In the genomic region with DNA sequence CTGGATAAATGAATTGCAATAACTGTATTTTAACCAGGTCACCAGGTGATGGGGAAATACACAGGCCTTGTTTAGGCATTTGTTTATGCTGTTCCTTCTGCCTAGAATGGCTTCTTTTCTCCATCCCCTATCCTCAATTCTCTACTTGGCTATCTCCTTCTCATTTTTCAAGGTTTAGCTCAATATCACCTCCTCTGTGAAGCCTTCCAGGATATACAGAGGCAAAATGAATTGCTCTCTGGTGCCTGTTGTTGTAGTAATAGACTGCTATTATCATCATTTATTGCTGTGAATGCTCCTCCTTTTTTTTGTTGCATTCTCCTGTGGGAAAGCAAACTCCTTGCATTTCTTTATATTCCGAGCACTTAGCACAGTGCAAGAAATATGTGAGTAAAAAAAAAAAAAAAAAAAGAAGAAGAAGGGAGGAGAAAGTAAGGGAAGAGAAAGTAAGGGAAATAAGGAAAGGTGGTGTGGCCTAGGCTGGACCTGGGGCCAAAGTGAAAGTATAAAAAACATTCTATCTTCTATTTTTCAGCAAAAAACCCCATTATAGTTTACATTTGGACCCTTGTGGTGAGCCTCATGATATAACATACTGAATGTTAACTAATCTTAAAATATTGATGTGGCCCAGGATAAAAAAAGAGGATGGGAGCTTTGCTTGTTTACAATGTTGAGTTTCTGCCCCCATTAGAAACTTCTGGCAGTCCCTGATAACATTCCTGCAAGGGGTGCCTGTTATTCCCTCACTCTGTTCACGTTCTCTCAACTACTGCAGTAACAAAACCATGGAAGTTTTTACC, we compare ENCODE assay signal across 22 cellular contexts. TPM values are rescaled to one million over a fixed set of nuclear protein-coding genes. Genes with fewer than 3 reads are reported as not detected.
A peak's percentile ranks its signal among the peaks of the same experiment; 100 is the strongest.
DNase-seq lines count a peak whose midpoint lies in the region; ATAC-seq and TF ChIP-seq lines count a peak whose summit lies in the region.
"Had no signal": no experiment of that assay in that cellular context is flagged by ENCODE, and none has a peak within 500 bp of the region (broad histone marks: within the 10 kb centered on the region; RNA-seq: fewer than 3 reads in every experiment).

No MANE protein-coding gene starts in this region.

- peaks cover 85% of the 10 kb centered on the region for H3K27me3 ChIP-seq in BLaER1
- peaks cover 0 to 4% of the 10 kb centered on the region in 2 donors for H3K27me3 ChIP-seq in uterus
- no peaks in the 10 kb centered on the region for H3K27me3 ChIP-seq in endodermal cell (ENCODE audit: control insufficient read depth, insufficient read depth, low read length, poor library complexity, severe bottlenecking)

- H3K36me3 Mint-ChIP-seq in CD14-positive monocyte (no peaks in the 10 kb centered on the region), endodermal cell (ENCODE audit: low read depth) (no peaks in the 10 kb centered on the region)
- H3K36me3 Mint-ChIP-seq in activated CD4-positive, alpha-beta memory T cell treated with anti-CD3 and anti-CD28 coated beads for 36 hours: no peaks in the 10 kb centered on the region
- peaks cover 4% of the 10 kb centered on the region for H3K36me3 Mint-ChIP-seq in effector memory CD8-positive, alpha-beta T cell (ENCODE audit: insufficient read depth)

- H3K4me3 Mint-ChIP-seq in CD14-positive monocyte (peak overlapping the region in 1 of 2 donors; percentile 16), endodermal cell (no peak overlapping the region)
- no peak overlapping the region for H3K4me3 Mint-ChIP-seq in activated CD4-positive, alpha-beta memory T cell treated with anti-CD3 and anti-CD28 coated beads for 36 hours
- H3K4me3 Mint-ChIP-seq in effector memory CD8-positive, alpha-beta T cell: no peak overlapping the region

- CTCF ChIA-PET in activated CD4-positive, alpha-beta memory T cell treated with anti-CD3 and anti-CD28 coated beads for 36 hours (lab: Charles Lee): no interaction called here

- H3K9me3 ChIP-seq in BLaER1 (no peaks in the 10 kb centered on the region), uterus (no peaks in the 10 kb centered on the region), endodermal cell (ENCODE audit: control insufficient read depth, low read length) (no peaks in the 10 kb centered on the region)
- H3K9me3 ChIP-seq: heart right ventricle, tibial nerve had no signal

- intact Hi-C loops in CD14-positive monocyte (cut with micrococcal nuclease): no loop called here
- intact Hi-C loops in activated CD4-positive, alpha-beta memory T cell treated with anti-CD3 and anti-CD28 coated beads for 36 hours (cut with micrococcal nuclease): no loop called here
- intact Hi-C loops in uterus (cut with DNase I; ENCODE audit: low total_unique reads): no loop called here

- no peaks in the 10 kb centered on the region; the same call in 1 of the 2 replicates for H4K20me1 ChIP-seq in BLaER1

- ATAC-seq in effector memory CD8-positive, alpha-beta T cell (replicated peaks): no peak
- ATAC-seq in HG02870 (IDR thresholded peaks at IDR 0.05; ENCODE audit: unreplicated experiment) (no peak), GM21390 (IDR thresholded peaks at IDR 0.05; ENCODE audit: unreplicated experiment) (no peak)
- ATAC-seq: heart right ventricle, left lobe of liver, PC-3 had no signal

- POLR2A ChIA-PET in activated CD4-positive, alpha-beta memory T cell treated with anti-CD3 and anti-CD28 coated beads for 36 hours (lab: Charles Lee): no interaction called here

- peak overlapping the region; percentile 44 for H3K4me2 ChIP-seq in BLaER1
- H3K4me2 ChIP-seq: smooth muscle cell had no signal

- DNase-seq in CD14-positive monocyte (ENCODE audit: low spot score) (no peak), uterus (no peak), endodermal cell (no peak)
- DNase-seq in activated CD4-positive, alpha-beta memory T cell treated with anti-CD3 and anti-CD28 coated beads for 36 hours: no peak
- no peak for DNase-seq in effector memory CD8-positive, alpha-beta T cell
- DNase-seq: activated CD4-positive, alpha-beta T cell treated with anti-CD3 and anti-CD28 coated beads, Interleukin-2, amount 50 U/mL, for 4 hours; amniotic stem cell; cortex of kidney; heart right ventricle; mesendoderm; NCI-H1105; NCI-H2081; PC-3; retina; Right ventricle myocardium superior; stimulated activated naive CD4-positive, alpha-beta T cell treated with Interleukin-2 at 50 U/mL for 16 hours had no signal

- H3K27ac ChIP-seq in BLaER1 (peak overlapping the region; percentile 62), uterus (no peak overlapping the region), endodermal cell (ENCODE audit: low read depth, low read length) (no peak overlapping the region)
- H3K27ac ChIP-seq: tibial nerve had no signal

- H3K36me3 ChIP-seq in BLaER1 (no peaks in the 10 kb centered on the region), uterus (no peaks in the 10 kb centered on the region), endodermal cell (ENCODE audit: control insufficient read depth, insufficient read depth, low read length) (no peaks in the 10 kb centered on the region)
- H3K36me3 ChIP-seq: heart right ventricle, tibial nerve had no signal

- H3K4me1 ChIP-seq in BLaER1 (peaks cover 21% of the 10 kb centered on the region), uterus (no peaks in the 10 kb centered on the region), endodermal cell (ENCODE audit: control insufficient read depth, insufficient read depth, low read length) (no peaks in the 10 kb centered on the region)
- H3K4me1 ChIP-seq: tibial nerve had no signal

- H3K4me3 ChIP-seq in BLaER1: no peak overlapping the region
- no peak overlapping the region for H3K4me3 ChIP-seq in uterus
- no peak overlapping the region for H3K4me3 ChIP-seq in endodermal cell (ENCODE audit: low read length)
- H3K4me3 ChIP-seq: heart right ventricle, smooth muscle cell, tibial nerve had no signal

- TF ChIP-seq CTCF in CD14-positive monocyte (IDR thresholded peaks at IDR 0.05) (no peak), uterus (IDR thresholded peaks at IDR 0.05) (no peak), endodermal cell (conservative IDR thresholded peaks at IDR 0.05) (no peak)

- peaks cover 0 to 19% (median 0%) of the 10 kb centered on the region in 3 donors for H3K27me3 Mint-ChIP-seq in CD14-positive monocyte (ENCODE audit: low read depth in 3 of 3)
- no peaks in the 10 kb centered on the region for H3K27me3 Mint-ChIP-seq in activated CD4-positive, alpha-beta memory T cell treated with anti-CD3 and anti-CD28 coated beads for 36 hours
- H3K27me3 Mint-ChIP-seq in effector memory CD8-positive, alpha-beta T cell: no peaks in the 10 kb centered on the region
- H3K27me3 Mint-ChIP-seq in endodermal cell (ENCODE audit: insufficient read depth): peaks cover 2% of the 10 kb centered on the region

- H3K9ac ChIP-seq in BLaER1 (no peak overlapping the region), endodermal cell (ENCODE audit: extremely low read depth, low read length, poor library complexity, severe bottlenecking) (no peak overlapping the region)

- H3K9me3 Mint-ChIP-seq in CD14-positive monocyte (peaks cover 0 to 2% (median 0%) of the 10 kb centered on the region in 7 donors), endodermal cell (no peaks in the 10 kb centered on the region)
- no peaks in the 10 kb centered on the region for H3K9me3 Mint-ChIP-seq in activated CD4-positive, alpha-beta memory T cell treated with anti-CD3 and anti-CD28 coated beads for 36 hours
- no peaks in the 10 kb centered on the region for H3K9me3 Mint-ChIP-seq in effector memory CD8-positive, alpha-beta T cell

- H3K27ac Mint-ChIP-seq in CD14-positive monocyte: peak overlapping the region; percentile 12 to 91 (median 78)
- peak overlapping the region; percentile 74 for H3K27ac Mint-ChIP-seq in activated CD4-positive, alpha-beta memory T cell treated with anti-CD3 and anti-CD28 coated beads for 36 hours
- H3K27ac Mint-ChIP-seq in effector memory CD8-positive, alpha-beta T cell: peak overlapping the region; percentile 20 to 46
- no peak overlapping the region for H3K27ac Mint-ChIP-seq in endodermal cell

- 92 to 100% methylated on average over 1 to 2 of the region's 2 CpGs for WGBS in endodermal cell (ENCODE audit: insufficient coverage in 1 of 2, insufficient read length in 1 of 2), 2 experiments

- H3K4me1 Mint-ChIP-seq in CD14-positive monocyte (peaks cover 49% of the 10 kb centered on the region), endodermal cell (peaks cover 3% of the 10 kb centered on the region)
- peaks cover 22% of the 10 kb centered on the region for H3K4me1 Mint-ChIP-seq in activated CD4-positive, alpha-beta memory T cell treated with anti-CD3 and anti-CD28 coated beads for 36 hours (ENCODE audit: low read depth)
- peaks cover 12% of the 10 kb centered on the region in 2 donors for H3K4me1 Mint-ChIP-seq in effector memory CD8-positive, alpha-beta T cell (ENCODE audit: low read depth in 2 of 2)

- TF ChIP-seq POLR2A in uterus (IDR thresholded peaks at IDR 0.05): no peak

RNA-seq across cellular contexts. Expression of a gene that starts 6.3 kb away (rescaled TPM):
- polyA plus RNA-seq in CD14-positive monocyte: 10 to 100 TPM; 22.2 to 25.1 TPM
- total RNA-seq in activated CD4-positive, alpha-beta memory T cell treated with anti-CD3 and anti-CD28 coated beads for 36 hours: 10 to 100 TPM; 60.9 to 64.0 TPM
- total RNA-seq in uterus (100 to 1,000 TPM in 2 of 4 donors, 10 to 100 TPM in 2; 65.9 to 137 (median 111) TPM), endodermal cell (100 to 1,000 TPM; 105 to 140 TPM)
- polyA plus RNA-seq in endodermal cell (2013, experiment 1 of 2): 81.7 TPM
- polyA plus RNA-seq in endodermal cell (2013, experiment 2 of 2): 82.0 TPM
